25 cellular contexts compared by ENCODE assay signal in genomic region chr19:33668968-33669367, GRCh38. TPM values are rescaled to one million over a fixed set of nuclear protein-coding genes. Genes with fewer than 3 reads are reported as not detected.
"Had no signal": no experiment of that assay in that cellular context is flagged by ENCODE, and none has a peak within 500 bp of the region (broad histone marks: within the 10 kb centered on the region; RNA-seq: fewer than 3 reads in every experiment).

No MANE protein-coding gene starts in this region.

- ATAC-seq: activated CD4-positive, alpha-beta T cell treated with anti-CD3 and anti-CD28 coated beads for 36 hours; K562 had no signal

- H3K36me3 ChIP-seq: breast epithelium, Peyer's patch, SJCRH30 had no signal

- H3K4me3 ChIP-seq: breast epithelium, K562, Peyer's patch, SJCRH30 had no signal

- H3K9ac ChIP-seq: SK-N-SH had no signal

- H3K4me3 Mint-ChIP-seq: activated CD4-positive, alpha-beta memory T cell treated with anti-CD3 and anti-CD28 coated beads, Interleukin-2, amount 10 ng/mL, durations not matched to agents 7 days and 5 days; activated CD4-positive, alpha-beta T cell treated with anti-CD3 and anti-CD28 coated beads for 36 hours; activated naive CD4-positive, alpha-beta T cell treated with anti-CD3 and anti-CD28 coated beads, Interleukin-2, amount 50 U/mL, for 24 hours had no signal

- H3K27ac ChIP-seq: breast epithelium, Peyer's patch, RWPE1, SJCRH30, VCaP had no signal

- H3K27me3 ChIP-seq: Peyer's patch, SJCRH30 had no signal

- H3K4me2 ChIP-seq: SK-N-SH had no signal

- H3K27ac Mint-ChIP-seq: activated CD4-positive, alpha-beta memory T cell treated with anti-CD3 and anti-CD28 coated beads, Interleukin-2, amount 10 ng/mL, durations not matched to agents 7 days and 5 days; activated CD4-positive, alpha-beta T cell treated with anti-CD3 and anti-CD28 coated beads for 36 hours; activated naive CD4-positive, alpha-beta T cell treated with anti-CD3 and anti-CD28 coated beads, Interleukin-2, amount 50 U/mL, for 24 hours; activated T-helper 2 cell treated with anti-CD3 and anti-CD28 coated beads, Interferon-gamma antibody, Interleukin-2, Interleukin-4, amounts not matched to agents 10 μg/mL and 5 μg/mL and 100 μg/mL, durations not matched to agents 14 hours and 24 hours and 36 hours had no signal

- H3K9me3 ChIP-seq: breast epithelium, Peyer's patch, SJCRH30, SK-N-SH had no signal

- H3K4me1 ChIP-seq: breast epithelium, Peyer's patch, SJCRH30 had no signal

- H3K9me3 Mint-ChIP-seq: activated CD4-positive, alpha-beta memory T cell treated with anti-CD3 and anti-CD28 coated beads, Interleukin-2, amount 10 ng/mL, durations not matched to agents 7 days and 5 days; activated naive CD4-positive, alpha-beta T cell treated with anti-CD3 and anti-CD28 coated beads, Interleukin-2, amount 50 U/mL, for 24 hours; activated T-helper 2 cell treated with anti-CD3 and anti-CD28 coated beads, Interferon-gamma antibody, Interleukin-2, Interleukin-4, amounts not matched to agents 10 μg/mL and 5 μg/mL and 100 μg/mL, durations not matched to agents 14 hours and 24 hours and 36 hours had no signal

- H3K27me3 Mint-ChIP-seq: activated CD4-positive, alpha-beta memory T cell treated with anti-CD3 and anti-CD28 coated beads, Interleukin-2, amount 10 ng/mL, durations not matched to agents 7 days and 5 days had no signal

- H3K36me3 Mint-ChIP-seq: activated naive CD4-positive, alpha-beta T cell treated with anti-CD3 and anti-CD28 coated beads, Interleukin-2, amount 50 U/mL, for 24 hours had no signal

- DNase-seq: activated CD4-positive, alpha-beta memory T cell treated with anti-CD3 and anti-CD28 coated beads, Interleukin-2, amount 10 ng/mL, durations not matched to agents 7 days and 5 days; activated CD4-positive, alpha-beta T cell treated with anti-CD3 and anti-CD28 coated beads for 36 hours; activated CD4-positive, alpha-beta T cell treated with anti-CD3 and anti-CD28 coated beads, Interleukin-2, amount 50 U/mL, for 1 hour; activated naive CD4-positive, alpha-beta T cell; activated T-cell treated with anti-CD3 and anti-CD28 coated beads, Interleukin-2, amount 50 U/mL, for 48 hours; Karpas-422; MM.1S; NCI-H1105 treated with DMSO at 0.1 percent for 48 hours; NCI-H1436 treated with DMSO at 0.1 percent for 48 hours; NCI-H187; NCI-H2081 treated with DMSO at 0.1 percent for 48 hours; NCI-H446; NCI-H524; Right ventricle myocardium superior; SJCRH30; SK-N-SH; T-helper 1 cell had no signal

- H3K4me1 Mint-ChIP-seq: activated CD4-positive, alpha-beta memory T cell treated with anti-CD3 and anti-CD28 coated beads, Interleukin-2, amount 10 ng/mL, durations not matched to agents 7 days and 5 days; activated CD4-positive, alpha-beta T cell treated with anti-CD3 and anti-CD28 coated beads for 36 hours; activated naive CD4-positive, alpha-beta T cell treated with anti-CD3 and anti-CD28 coated beads, Interleukin-2, amount 50 U/mL, for 24 hours had no signal

RNA-seq across cellular contexts. Expression of gene CHST8, which starts 47.2 kb away (rescaled TPM):
- total RNA-seq: activated CD4-positive, alpha-beta memory T cell treated with anti-CD3 and anti-CD28 coated beads, Interleukin-2, amount 10 ng/mL, durations not matched to agents 7 days and 5 days; activated CD4-positive, alpha-beta T cell treated with anti-CD3 and anti-CD28 coated beads for 36 hours; activated T-helper 2 cell treated with anti-CD3 and anti-CD28 coated beads, Interferon-gamma antibody, Interleukin-2, Interleukin-4, amounts not matched to agents 10 μg/mL and 5 μg/mL and 100 μg/mL, durations not matched to agents 14 hours and 24 hours and 36 hours; Right ventricle myocardium superior; T-helper 2 cell treated with Interferon-gamma antibody and Interleukin-4, amounts not matched to agents 100 ng/mL and 5 ng/mL, for 36 hours had no signal
- polyA plus RNA-seq: K562 had no signal
